Comparison of ENCODE assay signal across 8 cellular contexts in genomic region chr13:94549241-94550029, GRCh38. TPM values are rescaled to one million over a fixed set of nuclear protein-coding genes. Genes with fewer than 3 reads are reported as not detected.
DNase-seq lines count a peak whose midpoint lies in the region; TF ChIP-seq lines count a peak whose summit lies in the region.

No MANE protein-coding gene starts in this region.

- H3K9me3 ChIP-seq in Loucy (ENCODE audit: insufficient read depth, low read depth, low read length), result no peaks in the 10 kb centered on the region
- no peaks in the 10 kb centered on the region for H3K9me3 ChIP-seq in stomach

- H3K36me3 ChIP-seq in H7 (replicated peaks; ENCODE audit: control insufficient read depth, insufficient read depth, low read length), result no peaks in the 10 kb centered on the region
- no peaks in the 10 kb centered on the region for H3K36me3 ChIP-seq in Loucy (ENCODE audit: insufficient read depth, low read length)
- H3K36me3 ChIP-seq in stomach, result no peaks in the 10 kb centered on the region

- peak overlapping the region; percentile 90 for H3K4me3 Mint-ChIP-seq in neural crest cell

- peak overlapping the region; percentile 90 for H3K4me2 ChIP-seq in Loucy (ENCODE audit: low read depth, low read length, poor library complexity, severe bottlenecking)

- H3K9ac ChIP-seq in Loucy (ENCODE audit: low read depth, low read length, poor library complexity, severe bottlenecking), result peak overlapping the region; percentile 86

- no peaks in the 10 kb centered on the region for H3K79me2 ChIP-seq in Loucy (ENCODE audit: insufficient read depth, low read length)

- H2AFZ ChIP-seq in Loucy (ENCODE audit: low read length), result peak overlapping the region; percentile 98

- TF ChIP-seq POLR2A in stomach (IDR thresholded peaks at IDR 0.05), result no peak

- peak; percentile 95 for DNase-seq in ELR (ENCODE audit: low read depth)
- peak; percentile 89 for DNase-seq in H7
- DNase-seq in SHP77 treated with DMSO at 0.1 percent for 48 hours (lab: John Stamatoyannopoulos, UW), result peak; percentile 98
- DNase-seq in activated gamma-delta T cell treated with Interleukin-2 at 50 U/mL for 16 hours, result peak; percentile 88
- peak; percentile 95 to 99 for DNase-seq in foreskin fibroblast
- DNase-seq in neural crest cell (ENCODE audit: low read depth, low spot score), result peak; percentile 92
- peak; percentile 86 for DNase-seq in stomach

- no peaks in the 10 kb centered on the region for H3K9me3 Mint-ChIP-seq in neural crest cell

- H3K27ac Mint-ChIP-seq in neural crest cell (ENCODE audit: unreplicated experiment), result peak overlapping the region; percentile 76

- H3K27me3 Mint-ChIP-seq in neural crest cell (ENCODE audit: low read depth), result peaks cover 10% of the 10 kb centered on the region

- H3K36me3 Mint-ChIP-seq in neural crest cell (ENCODE audit: low read depth), result peaks cover 4% of the 10 kb centered on the region

- 0 out of 2 replicates have a peak, but pooled peaks cover 13% of the 10 kb centered on the region for H3F3A ChIP-seq in Loucy (ENCODE audit: low read depth)

- TF ChIP-seq EP300 in stomach (IDR thresholded peaks at IDR 0.05), result no peak

- H4K20me1 ChIP-seq in Loucy (ENCODE audit: insufficient read depth, low read length, poor library complexity, severe bottlenecking), result no peaks in the 10 kb centered on the region

- TF ChIP-seq CTCF in Loucy (conservative IDR thresholded peaks at IDR 0.05; ENCODE audit: low read length), result no peak; the same call in 1 of the 2 replicates
- no peak for TF ChIP-seq CTCF in foreskin fibroblast (IDR thresholded peaks at IDR 0.05; ENCODE audit: low read depth, low read length)
- TF ChIP-seq CTCF in neural crest cell (conservative IDR thresholded peaks at IDR 0.05), result no peak
- peak in 1 of 7 experiments; percentile 3 for TF ChIP-seq CTCF in stomach (IDR thresholded peaks at IDR 0.05)

- H3K4me3 ChIP-seq in H7 (ENCODE audit: insufficient read depth, low read depth, low read length), result peak overlapping the region; percentile 70
- H3K4me3 ChIP-seq in Loucy (ENCODE audit: low read length, poor library complexity, severe bottlenecking), result peak overlapping the region; percentile 81
- H3K4me3 ChIP-seq in foreskin fibroblast (ENCODE audit: low read depth in 1 of 2, low read length in 2 of 2), result peak overlapping the region; percentile 68 to 83
- peak overlapping the region; percentile 58 to 80 (median 66) for H3K4me3 ChIP-seq in stomach

- peak overlapping the region; percentile 92 to 94 (median 92) for H3K27ac ChIP-seq in stomach

- H3K4me1 Mint-ChIP-seq in neural crest cell, result peaks cover 38% of the 10 kb centered on the region

- 0 to 1% (median 0%) methylated on average over 47 to 64 of the region's 64 CpGs for WGBS in stomach, 5 donors

- peaks cover 3% of the 10 kb centered on the region; the same call in 1 of the 2 replicates for H3K27me3 ChIP-seq in H7 (ENCODE audit: control insufficient read depth, insufficient read depth, low read length)
- H3K27me3 ChIP-seq in Loucy (ENCODE audit: insufficient read depth, low read length, poor library complexity, severe bottlenecking), result no peaks in the 10 kb centered on the region
- H3K27me3 ChIP-seq in stomach, result no peaks in the 10 kb centered on the region

- H3K9me2 ChIP-seq in Loucy (replicated peaks; ENCODE audit: low read depth, low read length), result no peaks in the 10 kb centered on the region

- intact Hi-C loops in stomach (cut with DNase I; ENCODE audit: low total_unique reads), result no loop called here

- peaks cover 13% of the 10 kb centered on the region for H3K4me1 ChIP-seq in Loucy (ENCODE audit: insufficient read depth, low read length, poor library complexity, severe bottlenecking)
- H3K4me1 ChIP-seq in stomach, result peaks cover 15 to 19% (median 17%) of the 10 kb centered on the region in 4 donors

RNA-seq across cellular contexts. Expression of gene TGDS, which starts 46.5 kb away (rescaled TPM):
- total RNA-seq in H7 (2014; rRNA removed; shearing (Covaris generic)), result 21.0 and 27.4 TPM in 2 replicates
- total RNA-seq in neural crest cell (10.0 and 10.5 TPM in 2 replicates), stomach (10 to 100 TPM in 2 of 5 donors, 1 to 10 TPM in 2, not detected in 1; 3.6 to 21.8 (median 12.6) TPM)
- polyA plus RNA-seq in stomach, result 10 to 100 TPM in 1 of 3 donors, 1 to 10 TPM in 2; 7.8 to 11.6 (median 8.2) TPM

RNA-seq across cellular contexts. Expression of gene GPR180, which starts 52.2 kb away (rescaled TPM):
- 5.6 and 6.7 TPM in 2 replicates for total RNA-seq in H7 (2014; rRNA removed; shearing (Covaris generic))
- 6.6 TPM in 2 replicates for total RNA-seq in neural crest cell
- total RNA-seq in stomach, result 10 to 100 TPM in 1 of 5 donors, 1 to 10 TPM in 3, under 1 TPM in 1; under 0.01 to 12.9 (median 5.1) TPM
- 1 to 10 TPM; 1.1 to 1.2 (median 1.1) TPM for polyA plus RNA-seq in stomach

Comparison
In these comparisons a context has a peak if more than half of its experiments do, and no peak if none do; other contexts are left out.
1. Peak in every context shown above with its lines: DNase-seq, H3K4me3 ChIP-seq and H3K27ac ChIP-seq.